Comparison of ENCODE assay signal across 8 cellular contexts in the genomic region with DNA sequence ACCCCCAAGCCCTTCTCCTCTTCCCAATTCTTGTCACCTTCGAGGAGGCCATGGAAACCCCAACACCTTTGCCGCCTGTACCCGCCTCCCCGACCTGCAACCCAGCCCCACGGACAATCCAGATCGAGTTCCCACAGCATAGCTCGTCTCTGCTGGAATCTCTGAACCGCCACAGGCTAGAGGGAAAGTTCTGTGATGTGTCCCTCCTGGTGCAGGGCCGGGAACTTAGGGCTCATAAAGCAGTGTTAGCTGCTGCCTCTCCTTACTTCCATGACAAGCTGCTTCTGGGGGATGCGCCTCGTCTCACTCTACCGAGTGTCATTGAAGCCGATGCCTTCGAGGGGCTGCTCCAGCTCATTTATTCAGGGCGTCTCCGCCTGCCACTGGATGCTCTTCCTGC. TPM values are rescaled to one million over a fixed set of nuclear protein-coding genes. Genes with fewer than 3 reads are reported as not detected.
A peak's percentile ranks its signal among the peaks of the same experiment; 100 is the strongest.
DNase-seq lines count a peak whose midpoint lies in the region; ATAC-seq and TF ChIP-seq lines count a peak whose summit lies in the region.

No MANE protein-coding gene starts in this region.

- H3K27me3 ChIP-seq in heart right ventricle: no peaks in the 10 kb centered on the region
- H3K27me3 ChIP-seq in breast epithelium: no peaks in the 10 kb centered on the region
- H3K27me3 ChIP-seq in vagina: no peaks in the 10 kb centered on the region

- H3K4me1 ChIP-seq in heart right ventricle (peaks cover 4 to 34% (median 17%) of the 10 kb centered on the region in 9 donors), breast epithelium (peaks cover 0 to 6% of the 10 kb centered on the region in 2 donors), mesodermal cell (ENCODE audit: control insufficient read depth, insufficient read depth, low read length, poor library complexity, severe bottlenecking) (peaks cover 15% of the 10 kb centered on the region), vagina (peaks cover 31% of the 10 kb centered on the region)

- no peaks in the 10 kb centered on the region for H3K9me3 ChIP-seq in heart right ventricle
- no peaks in the 10 kb centered on the region for H3K9me3 ChIP-seq in breast epithelium
- no peaks in the 10 kb centered on the region for H3K9me3 ChIP-seq in mesodermal cell (ENCODE audit: control insufficient read depth, low read length)
- no peaks in the 10 kb centered on the region for H3K9me3 ChIP-seq in vagina

- TF ChIP-seq POLR2A in breast epithelium (IDR thresholded peaks at IDR 0.05) (no peak), vagina (IDR thresholded peaks at IDR 0.05) (no peak)

- ATAC-seq in heart right ventricle (no peak), Right ventricle myocardium inferior (no peak), HG03095 (IDR thresholded peaks at IDR 0.05; ENCODE audit: unreplicated experiment) (no peak), GM21723 (IDR thresholded peaks at IDR 0.05; ENCODE audit: unreplicated experiment) (no peak)

- TF ChIP-seq CTCF in heart right ventricle (IDR thresholded peaks at IDR 0.05) (no peak), breast epithelium (IDR thresholded peaks at IDR 0.05) (no peak), vagina (IDR thresholded peaks at IDR 0.05) (no peak)

- 44 to 48% methylated on average over 16 of the region's 16 CpGs for WGBS in heart right ventricle, 2 donors
- WGBS in mesodermal cell (ENCODE audit: insufficient coverage in 2 of 2), 2 experiments: 60 to 62% methylated on average over 16 of the region's 16 CpGs

- intact Hi-C loops in heart right ventricle (cut with DNase I) (loop anchor here in 8 of 10 donors (2.0 to 10.0 kb wide), 3 partner anchors 64 to 120 kb away; partner anchors contain the start of gene KIFC1 (in 1 of the 8)), Right ventricle myocardium inferior (cut with DNase I) (loop anchor here (2.0 kb wide), 1 partner anchor 116 kb away; no protein-coding TSS in a partner anchor), breast epithelium (cut with DNase I; ENCODE audit: low total_unique reads) (no loop called here), vagina (cut with DNase I) (loop anchor here (2.0 kb wide), 1 partner anchor 64 kb away; the partner anchor contains the start of gene KIFC1)

- peaks cover 0 to 22% (median 0%) of the 10 kb centered on the region in 9 donors for H3K36me3 ChIP-seq in heart right ventricle
- no peaks in the 10 kb centered on the region for H3K36me3 ChIP-seq in breast epithelium
- peaks cover 30% of the 10 kb centered on the region for H3K36me3 ChIP-seq in mesodermal cell (ENCODE audit: control insufficient read depth, insufficient read depth, low read length)
- H3K36me3 ChIP-seq in vagina: peaks cover 0 to 15% of the 10 kb centered on the region in 2 donors

- DNase-seq in heart right ventricle: no peak
- no peak for DNase-seq in Right ventricle myocardium inferior (ENCODE audit: missing footprints)
- DNase-seq in breast epithelium (ENCODE audit: low spot score in 2 of 2): no peak
- no peak for DNase-seq in vagina (ENCODE audit: extremely low spot score in 2 of 2)
- no peak for DNase-seq in Kasumi-1 (lab: John Stamatoyannopoulos, UW)

- peak overlapping the region; percentile 61 to 97 (median 81) for H3K4me3 ChIP-seq in heart right ventricle
- peak overlapping the region; percentile 64 to 88 (median 70) for H3K4me3 ChIP-seq in breast epithelium
- peak overlapping the region; percentile 63 for H3K4me3 ChIP-seq in mesodermal cell (ENCODE audit: extremely low read depth, insufficient read depth, low read length, poor library complexity, severe bottlenecking)
- peak overlapping the region; percentile 78 for H3K4me3 ChIP-seq in vagina

- H3K27ac ChIP-seq in heart right ventricle: peak overlapping the region in 7 of 10 donors; percentile 72 to 90 (median 88)
- H3K27ac ChIP-seq in breast epithelium: no peak overlapping the region
- no peak overlapping the region for H3K27ac ChIP-seq in mesodermal cell (ENCODE audit: low read depth, low read length, severe bottlenecking)
- peak overlapping the region; percentile 45 for H3K27ac ChIP-seq in vagina

RNA-seq across cellular contexts. Expression of gene ZBTB9, which starts 0.7 kb away (rescaled TPM):
- total RNA-seq in heart right ventricle (1 to 10 TPM; 2.7 to 6.5 (median 4.9) TPM), Right ventricle myocardium inferior (4.1 TPM), breast epithelium (1 to 10 TPM; 1.9 to 5.1 (median 3.6) TPM), vagina (1.5 TPM)
- polyA plus RNA-seq in heart right ventricle: 1 to 10 TPM; 1.2 to 4.3 TPM
- polyA plus RNA-seq in mesodermal cell (2013, experiment 1 of 2): 13.0 TPM
- 10.3 TPM for polyA plus RNA-seq in mesodermal cell (2013, experiment 2 of 2)

RNA-seq across cellular contexts. Expression of gene SYNGAP1, which starts 35.2 kb away (rescaled TPM):
- total RNA-seq in heart right ventricle: 1 to 10 TPM; 3.6 to 8.5 (median 5.7) TPM
- polyA plus RNA-seq in heart right ventricle: 10 to 100 TPM in 1 of 2 donors, 1 to 10 TPM in 1; 3.1 to 10.2 TPM
- total RNA-seq in Right ventricle myocardium inferior: 5.2 TPM
- 10 to 100 TPM in 2 of 3 donors, 1 to 10 TPM in 1; 6.1 to 12.5 (median 10.7) TPM for total RNA-seq in breast epithelium
- polyA plus RNA-seq in mesodermal cell (2013, experiment 1 of 2): 54.9 TPM
- 47.5 TPM for polyA plus RNA-seq in mesodermal cell (2013, experiment 2 of 2)
- total RNA-seq in vagina: 16.0 TPM

RNA-seq across cellular contexts. Expression of gene CUTA, which starts 37.1 kb away (rescaled TPM):
- total RNA-seq in heart right ventricle: 100 to 1,000 TPM in 9 of 10 donors, 10 to 100 TPM in 1; 99.8 to 132 (median 114) TPM
- 100 to 1,000 TPM in 1 of 2 donors, 10 to 100 TPM in 1; 94.7 to 161 TPM for polyA plus RNA-seq in heart right ventricle
- 107 TPM for total RNA-seq in Right ventricle myocardium inferior
- 100 to 1,000 TPM in 2 of 3 donors, 10 to 100 TPM in 1; 81.3 to 123 (median 111) TPM for total RNA-seq in breast epithelium
- polyA plus RNA-seq in mesodermal cell (2013, experiment 1 of 2): 253 TPM
- polyA plus RNA-seq in mesodermal cell (2013, experiment 2 of 2): 196 TPM
- total RNA-seq in vagina: 73.2 TPM

RNA-seq across cellular contexts. Expression of gene PHF1, which starts 44.2 kb away (rescaled TPM):
- total RNA-seq in heart right ventricle (10 to 100 TPM; 36.2 to 61.2 (median 48.9) TPM), Right ventricle myocardium inferior (43.5 TPM), breast epithelium (10 to 100 TPM; 72.8 to 82.8 (median 77.3) TPM), vagina (73.2 TPM)
- polyA plus RNA-seq in heart right ventricle: 100 to 1,000 TPM in 1 of 2 donors, 10 to 100 TPM in 1; 59.5 to 125 TPM
- polyA plus RNA-seq in mesodermal cell (2013, experiment 1 of 2): 71.3 TPM
- polyA plus RNA-seq in mesodermal cell (2013, experiment 2 of 2): 60.7 TPM

Comparison
In these comparisons a context has a peak if more than half of its experiments do, and no peak if none do; other contexts are left out.
1. H3K27ac ChIP-seq: peak in heart right ventricle (7 of 10) and vagina (single experiment); none in breast epithelium (0 of 2) and mesodermal cell (single experiment).
2. Peak in every context shown above with its lines, with median percentiles within 50 percentile points of each other: H3K4me3 ChIP-seq.